ENCODE assay signal across 13 cellular contexts in genomic region chr12:129540249-129540648, GRCh38.
DNase-seq lines count a peak whose midpoint lies in the region; ATAC-seq and TF ChIP-seq lines count a peak whose summit lies in the region.
"Had no signal": no experiment of that assay in that cellular context is flagged by ENCODE, and none has a peak within 500 bp of the region (broad histone marks: within the 10 kb centered on the region; RNA-seq: fewer than 3 reads in every experiment).

No MANE protein-coding gene starts in this region.

- ATAC-seq in SK-N-SH treated with all-trans-retinoic acid at 6 μM for 48 hours: no peak

- DNase-seq in SHP77 (lab: John Stamatoyannopoulos, UW) (peak; percentile 36 to 37), SHP77 treated with DMSO at 0.1 percent for 48 hours (lab: John Stamatoyannopoulos, UW) (no peak), NCI-H2196 treated with DMSO at 0.1 percent for 48 hours (lab: John Stamatoyannopoulos, UW; ENCODE audit: unreplicated experiment) (peak; percentile 38), NCI-H774 (lab: John Stamatoyannopoulos, UW) (peak; percentile 77), CD1c-positive myeloid dendritic cell (ENCODE audit: extremely low spot score) (no peak), NCI-H1048 (lab: John Stamatoyannopoulos, UW) (no peak)
- DNase-seq: CD8-positive, alpha-beta memory T cell; GM23248; MV-4-11; NCI-H1694; NCI-H2171 treated with DMSO at 0.1 percent for 48 hours; NCI-H524 treated with DMSO at 0.1 percent for 48 hours had no signal

TF ChIP-seq in SK-N-SH treated with all-trans-retinoic acid at 6 μM for 48 hours, 23 proteins besides CTCF, POLR2A, EP300 and RAD21:
- TF ChIP-seq ESRRG (CRISPR knock-in tag; IDR thresholded peaks at IDR 0.05) (no peak), RARB (CRISPR knock-in tag; IDR thresholded peaks at IDR 0.05) (no peak), GLIS3 (CRISPR knock-in tag; IDR thresholded peaks at IDR 0.05) (no peak), ZFP3 (CRISPR knock-in tag; IDR thresholded peaks at IDR 0.05) (no peak), BACH2 (CRISPR knock-in tag; IDR thresholded peaks at IDR 0.05; ENCODE audit: borderline replicate concordance) (no peak), ISL1 (CRISPR knock-in tag; IDR thresholded peaks at IDR 0.05) (no peak), ZNF565 (CRISPR knock-in tag; conservative IDR thresholded peaks at IDR 0.05; ENCODE audit: low read depth) (no peak), TSHZ2 (CRISPR knock-in tag; IDR thresholded peaks at IDR 0.05) (no peak), OSR1 (CRISPR knock-in tag; IDR thresholded peaks at IDR 0.05) (no peak), ZNF8 (CRISPR knock-in tag; IDR thresholded peaks at IDR 0.05) (no peak), ZNF70 (CRISPR knock-in tag; IDR thresholded peaks at IDR 0.05) (no peak)
- TF ChIP-seq, protein P1, sequence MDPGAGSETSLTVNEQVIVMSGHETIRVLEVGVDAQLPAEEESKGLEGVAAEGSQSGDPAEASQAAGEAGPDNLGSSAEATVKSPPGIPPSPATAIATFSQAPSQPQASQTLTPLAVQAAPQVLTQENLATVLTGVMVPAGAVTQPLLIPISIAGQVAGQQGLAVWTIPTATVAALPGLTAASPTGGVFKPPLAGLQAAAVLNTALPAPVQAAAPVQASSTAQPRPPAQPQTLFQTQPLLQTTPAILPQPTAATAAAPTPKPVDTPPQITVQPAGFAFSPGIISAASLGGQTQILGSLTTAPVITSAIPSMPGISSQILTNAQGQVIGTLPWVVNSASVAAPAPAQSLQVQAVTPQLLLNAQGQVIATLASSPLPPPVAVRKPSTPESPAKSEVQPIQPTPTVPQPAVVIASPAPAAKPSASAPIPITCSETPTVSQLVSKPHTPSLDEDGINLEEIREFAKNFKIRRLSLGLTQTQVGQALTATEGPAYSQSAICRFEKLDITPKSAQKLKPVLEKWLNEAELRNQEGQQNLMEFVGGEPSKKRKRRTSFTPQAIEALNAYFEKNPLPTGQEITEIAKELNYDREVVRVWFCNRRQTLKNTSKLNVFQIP (CRISPR knock-in tag; IDR thresholded peaks at IDR 0.05; ENCODE audit: borderline replicate concordance, low read depth): no peak

Comparison
In these comparisons a context has a peak if more than half of its experiments do, and no peak if none do; other contexts are left out.
1. DNase-seq: peak in SHP77 (2 of 2), NCI-H2196 treated with DMSO at 0.1 percent for 48 hours (single experiment) and NCI-H774 (single experiment); none in SHP77 treated with DMSO at 0.1 percent for 48 hours (single experiment), CD1c-positive myeloid dendritic cell (single experiment) and NCI-H1048 (single experiment).